ENCODE assay signal across 24 cellular contexts in the genomic region with DNA sequence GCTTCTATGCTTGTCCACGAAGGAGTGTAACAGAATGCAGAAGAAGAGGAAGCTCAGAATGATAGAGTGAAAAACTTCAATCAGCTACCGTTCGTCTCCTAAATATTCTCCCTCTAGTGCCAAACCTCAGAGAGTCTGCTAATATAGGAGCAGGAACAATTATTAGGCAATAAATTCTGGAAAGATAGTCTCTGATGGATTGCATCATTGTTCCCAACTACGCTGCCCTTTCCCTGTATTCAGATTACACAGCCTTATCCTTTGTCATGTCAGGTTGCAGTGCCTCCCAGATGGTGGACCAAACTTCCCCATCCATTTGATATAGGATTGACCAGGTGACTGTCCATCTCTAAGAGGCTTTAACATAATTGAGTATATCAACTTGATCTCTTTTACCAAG.
"Had no signal": no experiment of that assay in that cellular context is flagged by ENCODE, and none has a peak within 500 bp of the region (broad histone marks: within the 10 kb centered on the region; RNA-seq: fewer than 3 reads in every experiment).

No MANE protein-coding gene starts in this region.

- H3K4me3 ChIP-seq: K562, SJSA1, SK-N-MC had no signal

- H3K4me1 ChIP-seq: SJSA1 had no signal

- H3K27me3 Mint-ChIP-seq: IgD-negative memory B cell had no signal

- H3K9ac ChIP-seq: KMS-11 had no signal

- DNase-seq: MV-4-11, NCI-H1048, NCI-H1105, NCI-H1417, NCI-H1436 treated with DMSO at 0.1 percent for 48 hours, NCI-H1694, NCI-H187 treated with DMSO at 0.1 percent for 48 hours, NCI-H2029 treated with DMSO at 0.1 percent for 48 hours, NCI-H2171 treated with DMSO at 0.1 percent for 48 hours, NCI-H345, NCI-H446 treated with DMSO at 0.1 percent for 48 hours, NCI-H510A treated with DMSO at 0.1 percent for 48 hours, NCI-H526, Right ventricle myocardium superior, RPMI8226, SIG-M5 had no signal

- H3K27ac Mint-ChIP-seq: IgD-negative memory B cell had no signal

- H3K27ac ChIP-seq: HL-60, KMS-11, SJSA1, SK-N-MC had no signal

- H3K9me3 ChIP-seq: SJSA1 had no signal

- H3K4me1 Mint-ChIP-seq: IgD-negative memory B cell had no signal

- FAIRE-seq: HTR-8/SVneo, K562, RCC 7860 had no signal

- H3K36me3 ChIP-seq: SJSA1 had no signal

- ATAC-seq: K562 had no signal

- H3K27me3 ChIP-seq: SJSA1 had no signal

- H3K4me3 Mint-ChIP-seq: IgD-negative memory B cell had no signal

- H3K4me2 ChIP-seq: KMS-11 had no signal

- H3K36me3 Mint-ChIP-seq: IgD-negative memory B cell had no signal
